In genomic region chr2:174614261-174614660, GRCh38 we compare ENCODE assay signal across 10 cellular contexts. TPM values are rescaled to one million over a fixed set of nuclear protein-coding genes. Genes with fewer than 3 reads are reported as not detected.
DNase-seq lines count a peak whose midpoint lies in the region; ATAC-seq, FAIRE-seq and TF ChIP-seq lines count a peak whose summit lies in the region.
"Had no signal": no experiment of that assay in that cellular context is flagged by ENCODE, and none has a peak within 500 bp of the region (broad histone marks: within the 10 kb centered on the region; RNA-seq: fewer than 3 reads in every experiment).

No MANE protein-coding gene starts in this region.

- TF ChIP-seq POLR2A in GM12892 (IDR thresholded peaks at IDR 0.05; ENCODE audit: low read depth, low read length) (no peak), esophagus squamous epithelium (IDR thresholded peaks at IDR 0.05) (no peak), gastroesophageal sphincter (IDR thresholded peaks at IDR 0.05) (no peak)

- intact Hi-C loops in esophagus squamous epithelium (cut with DNase I): no loop called here

- H3K36me3 ChIP-seq in neutrophil (peaks cover 89% of the 10 kb centered on the region), esophagus squamous epithelium (no peaks in the 10 kb centered on the region), gastroesophageal sphincter (no peaks in the 10 kb centered on the region)

- H3K27ac Mint-ChIP-seq in chondrocyte (ENCODE audit: unreplicated experiment): peak overlapping the region; percentile 70

- TF ChIP-seq EP300 in gastroesophageal sphincter (IDR thresholded peaks at IDR 0.05): no peak

- DNase-seq in DMS53 treated with DMSO at 0.1 percent for 48 hours (lab: John Stamatoyannopoulos, UW; ENCODE audit: unreplicated experiment): peak; percentile 29
- DNase-seq in M059J (ENCODE audit: low read depth): peak; percentile 93
- DNase-seq in chondrocyte (ENCODE audit: low spot score): no peak
- no peak for DNase-seq in GM12892 (ENCODE audit: insufficient read length)
- DNase-seq in esophagus squamous epithelium (lab: John Stamatoyannopoulos, UW): no peak
- DNase-seq: activated T-cell treated with anti-CD3 and anti-CD28 coated beads, Interleukin-2, amount 50 U/mL, for 48 hours; NCI-H2227 treated with DMSO at 0.1 percent for 48 hours had no signal

- H3K9me3 ChIP-seq in neutrophil: no peaks in the 10 kb centered on the region
- H3K9me3 ChIP-seq in esophagus squamous epithelium: no peaks in the 10 kb centered on the region
- H3K9me3 ChIP-seq in gastroesophageal sphincter: no peaks in the 10 kb centered on the region

- H3K27ac ChIP-seq in neutrophil (peak overlapping the region; percentile 69), esophagus squamous epithelium (no peak overlapping the region), gastroesophageal sphincter (no peak overlapping the region)

- H3K4me3 ChIP-seq in neutrophil (ENCODE audit: low read depth in 1 of 2, low read length in 1 of 2) (no peak overlapping the region), esophagus squamous epithelium (no peak overlapping the region), gastroesophageal sphincter (no peak overlapping the region)

- peaks cover 54% of the 10 kb centered on the region for H3K4me1 Mint-ChIP-seq in chondrocyte (ENCODE audit: low read depth)

- H3K4me3 Mint-ChIP-seq in chondrocyte (ENCODE audit: unreplicated experiment): no peak overlapping the region

- no peaks in the 10 kb centered on the region for H3K9me3 Mint-ChIP-seq in chondrocyte (ENCODE audit: low read depth)

- TF ChIP-seq CTCF in chondrocyte (IDR thresholded peaks at IDR 0.05) (no peak), neutrophil (IDR thresholded peaks at IDR 0.05) (no peak), esophagus squamous epithelium (IDR thresholded peaks at IDR 0.05) (no peak), gastroesophageal sphincter (IDR thresholded peaks at IDR 0.05) (no peak)

- 38 to 44% methylated on average over 4 of the region's 4 CpGs for WGBS in esophagus squamous epithelium, 2 donors
- 71 to 84% methylated on average over 3 to 4 of the region's 4 CpGs for WGBS in gastroesophageal sphincter (ENCODE audit: low coverage in 1 of 2), 2 donors

- no peak for FAIRE-seq in GM12892 (lab: Jason Lieb, UNC)

- H3K27me3 Mint-ChIP-seq in chondrocyte (ENCODE audit: low read depth): no peaks in the 10 kb centered on the region

- no peak for ATAC-seq in HG03571 (IDR thresholded peaks at IDR 0.05; ENCODE audit: unreplicated experiment)
- no peak for ATAC-seq in gastroesophageal sphincter

- peaks cover 25 to 66% of the 10 kb centered on the region in 2 experiments for H3K4me1 ChIP-seq in neutrophil (ENCODE audit: control insufficient read depth in 1 of 2, insufficient read depth in 1 of 2, low read depth in 1 of 2, low read length in 1 of 2)
- H3K4me1 ChIP-seq in esophagus squamous epithelium: peaks cover 5 to 52% (median 24%) of the 10 kb centered on the region in 3 donors
- H3K4me1 ChIP-seq in gastroesophageal sphincter: peaks cover 12 to 62% (median 16%) of the 10 kb centered on the region in 3 donors

- no peaks in the 10 kb centered on the region for H3K27me3 ChIP-seq in neutrophil
- H3K27me3 ChIP-seq in esophagus squamous epithelium: no peaks in the 10 kb centered on the region
- H3K27me3 ChIP-seq in gastroesophageal sphincter: no peaks in the 10 kb centered on the region

- peaks cover 2% of the 10 kb centered on the region for H3K36me3 Mint-ChIP-seq in chondrocyte (ENCODE audit: low read depth)

RNA-seq across cellular contexts. Expression of gene WIPF1, which starts 16.7 kb away (rescaled TPM):
- total RNA-seq in M059J (2014; rRNA removed; shearing (Covaris generic)): 5.2 and 10.6 TPM in 2 replicates
- total RNA-seq in chondrocyte (60.0 to 68.9 TPM (median 61.8 TPM) in 3 replicates), esophagus squamous epithelium (10 to 100 TPM in 1 of 4 donors, 1 to 10 TPM in 3; 2.2 to 17.5 (median 6.0) TPM), gastroesophageal sphincter (10 to 100 TPM; 32.2 to 50.4 (median 44.2) TPM)
- 108 TPM for polyA plus RNA-seq in GM12892 (2012; ENCODE audit: missing spikeins)

Comparison
In these comparisons a context has a peak if more than half of its experiments do, and no peak if none do; other contexts are left out.
1. DNase-seq: peak in DMS53 treated with DMSO at 0.1 percent for 48 hours (single experiment) and M059J (single experiment); none in chondrocyte (single experiment), GM12892 (single experiment) and esophagus squamous epithelium (single experiment).